In genomic region chr18:48896875-48897511, GRCh38 we compare ENCODE assay signal across 8 cellular contexts. TPM values are rescaled to one million over a fixed set of nuclear protein-coding genes. Genes with fewer than 3 reads are reported as not detected.
DNase-seq lines count a peak whose midpoint lies in the region; ATAC-seq and TF ChIP-seq lines count a peak whose summit lies in the region.

No MANE protein-coding gene starts in this region.

- TF ChIP-seq CTCF in kidney epithelial cell (IDR thresholded peaks at IDR 0.05; ENCODE audit: insufficient read depth, low read length, poor library complexity, severe bottlenecking) (peak; percentile 6), thoracic aorta (IDR thresholded peaks at IDR 0.05) (no peak)

- H3K27ac Mint-ChIP-seq in IgD-negative memory B cell, result peak overlapping the region; percentile 7 to 90 (median 86)
- H3K27ac Mint-ChIP-seq in activated naive CD8-positive, alpha-beta T cell treated with anti-CD3 and anti-CD28 coated beads, Interleukin-2, amount 10 ng/mL, durations not matched to agents 7 days and 5 days, result peak overlapping the region; percentile 34

- no peaks in the 10 kb centered on the region for H3K9me3 ChIP-seq in thoracic aorta

- DNase-seq in stimulated activated CD4-positive, alpha-beta T cell treated with anti-CD3 and anti-CD28 coated beads, Interleukin-1b, Interleukin-23, amount 100 ng/mL, for 48 hours, result peak; percentile 36
- DNase-seq in stimulated activated CD4-positive, alpha-beta T cell treated with anti-CD3 and anti-CD28 coated beads, Interleukin-4, amount 100 ng/mL, for 4 hours, result no peak
- DNase-seq in activated naive CD8-positive, alpha-beta T cell treated with anti-CD3 and anti-CD28 coated beads, Interleukin-2, amount 10 ng/mL, durations not matched to agents 7 days and 5 days, result peak; percentile 28
- DNase-seq in kidney epithelial cell (ENCODE audit: low read depth), result no peak
- no peak for DNase-seq in thoracic aorta (ENCODE audit: low spot score)

- POLR2A ChIA-PET in activated naive CD8-positive, alpha-beta T cell treated with anti-CD3 and anti-CD28 coated beads, Interleukin-2, amount 10 ng/mL, durations not matched to agents 7 days and 5 days (lab: Charles Lee), result no interaction called here

- H3K4me3 Mint-ChIP-seq in IgD-negative memory B cell, result peak overlapping the region in 1 of 4 donors; percentile 79
- no peak overlapping the region for H3K4me3 Mint-ChIP-seq in activated naive CD8-positive, alpha-beta T cell treated with anti-CD3 and anti-CD28 coated beads, Interleukin-2, amount 10 ng/mL, durations not matched to agents 7 days and 5 days

- peaks cover 13 to 55% of the 10 kb centered on the region in 2 donors for H3K4me1 ChIP-seq in thoracic aorta (ENCODE audit: control insufficient read depth in 1 of 2, low read depth in 2 of 2)

- H3K27ac ChIP-seq in thoracic aorta, result peak overlapping the region; percentile 70 to 71

- ATAC-seq in activated naive CD8-positive, alpha-beta T cell treated with anti-CD3 and anti-CD28 coated beads, Interleukin-2, amount 10 ng/mL, durations not matched to agents 7 days and 5 days (ENCODE audit: low read depth), result peak; percentile 28
- ATAC-seq in thoracic aorta (ENCODE audit: insufficient number of reproducible peaks, low FRiP score, low read depth) (no peak), HG03439 (IDR thresholded peaks at IDR 0.05; ENCODE audit: unreplicated experiment) (no peak), HG03196 (IDR thresholded peaks at IDR 0.05; ENCODE audit: unreplicated experiment) (no peak)

- peaks cover 0 to 6% (median 1%) of the 10 kb centered on the region in 3 donors for H3K9me3 Mint-ChIP-seq in IgD-negative memory B cell
- H3K9me3 Mint-ChIP-seq in activated naive CD8-positive, alpha-beta T cell treated with anti-CD3 and anti-CD28 coated beads, Interleukin-2, amount 10 ng/mL, durations not matched to agents 7 days and 5 days, result peaks cover 3% of the 10 kb centered on the region

- H3K36me3 ChIP-seq in kidney epithelial cell (ENCODE audit: control insufficient read depth, insufficient read depth, low read length) (no peaks in the 10 kb centered on the region), thoracic aorta (no peaks in the 10 kb centered on the region)

- H3K36me3 Mint-ChIP-seq in IgD-negative memory B cell, result peaks cover 3% of the 10 kb centered on the region
- peaks cover 5% of the 10 kb centered on the region for H3K36me3 Mint-ChIP-seq in activated naive CD8-positive, alpha-beta T cell treated with anti-CD3 and anti-CD28 coated beads, Interleukin-2, amount 10 ng/mL, durations not matched to agents 7 days and 5 days

- no peaks in the 10 kb centered on the region for H3K27me3 Mint-ChIP-seq in IgD-negative memory B cell
- no peaks in the 10 kb centered on the region for H3K27me3 Mint-ChIP-seq in activated naive CD8-positive, alpha-beta T cell treated with anti-CD3 and anti-CD28 coated beads, Interleukin-2, amount 10 ng/mL, durations not matched to agents 7 days and 5 days

- H3K4me3 ChIP-seq in kidney epithelial cell (ENCODE audit: low read depth, low read length) (no peak overlapping the region), thoracic aorta (no peak overlapping the region)

- H3K4me1 Mint-ChIP-seq in IgD-negative memory B cell, result peaks cover 12 to 18% (median 15%) of the 10 kb centered on the region in 3 donors
- peaks cover 24% of the 10 kb centered on the region for H3K4me1 Mint-ChIP-seq in activated naive CD8-positive, alpha-beta T cell treated with anti-CD3 and anti-CD28 coated beads, Interleukin-2, amount 10 ng/mL, durations not matched to agents 7 days and 5 days

- no peaks in the 10 kb centered on the region for H3K27me3 ChIP-seq in kidney epithelial cell (ENCODE audit: control insufficient read depth, insufficient read depth, low read length)
- H3K27me3 ChIP-seq in thoracic aorta (replicated peaks; ENCODE audit: insufficient read depth), result no peaks in the 10 kb centered on the region

RNA-seq across cellular contexts. Expression of gene SMAD7, which starts 53.8 kb away (rescaled TPM):
- 0.48 TPM for polyA plus RNA-seq in IgD-negative memory B cell
- total RNA-seq in activated naive CD8-positive, alpha-beta T cell treated with anti-CD3 and anti-CD28 coated beads, Interleukin-2, amount 10 ng/mL, durations not matched to agents 7 days and 5 days, result 10 to 100 TPM; 26.8 to 30.1 TPM
- total RNA-seq in kidney epithelial cell (54.3 and 68.1 TPM in 2 replicates), thoracic aorta (100 to 1,000 TPM in 1 of 2 donors, 10 to 100 TPM in 1; 80.8 to 107 TPM)

Comparison
In these comparisons a context has a peak if more than half of its experiments do, and no peak if none do; other contexts are left out.
1. DNase-seq: peak in stimulated activated CD4-positive, alpha-beta T cell treated with anti-CD3 and anti-CD28 coated beads, Interleukin-1b, Interleukin-23, amount 100 ng/mL, for 48 hours (single experiment) and activated naive CD8-positive, alpha-beta T cell treated with anti-CD3 and anti-CD28 coated beads, Interleukin-2, amount 10 ng/mL, durations not matched to agents 7 days and 5 days (single experiment); none in stimulated activated CD4-positive, alpha-beta T cell treated with anti-CD3 and anti-CD28 coated beads, Interleukin-4, amount 100 ng/mL, for 4 hours (0 of 2), kidney epithelial cell (single experiment) and thoracic aorta (single experiment).